In genomic region chr3:130429069-130430023, GRCh38 we compare ENCODE assay signal across 21 cellular contexts.
"Had no signal": no experiment of that assay in that cellular context is flagged by ENCODE, and none has a peak within 500 bp of the region (broad histone marks: within the 10 kb centered on the region; RNA-seq: fewer than 3 reads in every experiment).

No MANE protein-coding gene starts in this region.

- H3K9me3 ChIP-seq: thoracic aorta, upper lobe of left lung had no signal

- H3K79me2 ChIP-seq: hepatocyte had no signal

- H3K4me2 ChIP-seq: hepatocyte had no signal

- H3K27ac ChIP-seq: cardiac muscle cell, epithelial cell of prostate, foreskin keratinocyte, hepatocyte, thoracic aorta, upper lobe of left lung had no signal

- ATAC-seq: activated CD8-positive, alpha-beta memory T cell treated with anti-CD3 and anti-CD28 coated beads, Interleukin-2, amount 10 ng/mL, durations not matched to agents 7 days and 5 days; foreskin keratinocyte; left lobe of liver; right cardiac atrium; stimulated activated memory B cell treated with anti-CD40 and anti-IgM and Interleukin-4, amounts not matched to agents 10 μg/mL and 1 μg/mL and 100 μg/mL, for 72 hours had no signal

- H3K27me3 ChIP-seq: cardiac muscle cell, foreskin keratinocyte, hepatocyte, upper lobe of left lung had no signal

- H3K4me1 ChIP-seq: foreskin keratinocyte, upper lobe of left lung had no signal

- H2AFZ ChIP-seq: hepatocyte had no signal

- H3K4me3 ChIP-seq: cardiac muscle cell, hepatocyte, thoracic aorta, upper lobe of left lung had no signal

- FAIRE-seq: keratinocyte had no signal

- H3K36me3 ChIP-seq: cardiac muscle cell, thoracic aorta, upper lobe of left lung had no signal

- DNase-seq: activated CD4-positive, alpha-beta memory T cell treated with anti-CD3 and anti-CD28 coated beads, Interleukin-2, amount 10 ng/mL, durations not matched to agents 7 days and 5 days; activated CD4-positive, alpha-beta T cell treated with anti-CD3 and anti-CD28 coated beads for 48 hours; activated CD4-positive, CD25-positive, alpha-beta regulatory T cell; activated CD8-positive, alpha-beta memory T cell treated with anti-CD3 and anti-CD28 coated beads, Interleukin-2, amount 10 ng/mL, durations not matched to agents 7 days and 5 days; activated naive CD8-positive, alpha-beta T cell treated with anti-CD3 and anti-CD28 coated beads for 36 hours; amygdala; dermis blood vessel endothelial cell; foreskin keratinocyte; nephron progenitor cell; occipital lobe; right cardiac atrium; stimulated activated CD4-positive, alpha-beta T cell treated with anti-CD3 and anti-CD28 coated beads, Interleukin-15, amount 100 ng/mL, for 24 hours; stimulated activated CD4-positive, alpha-beta T cell treated with anti-CD3 and anti-CD28 coated beads, Interleukin-4, amount 100 ng/mL, for 1 hour; upper lobe of left lung had no signal
